Comparison of ENCODE assay signal across 26 cellular contexts in the genomic region with DNA sequence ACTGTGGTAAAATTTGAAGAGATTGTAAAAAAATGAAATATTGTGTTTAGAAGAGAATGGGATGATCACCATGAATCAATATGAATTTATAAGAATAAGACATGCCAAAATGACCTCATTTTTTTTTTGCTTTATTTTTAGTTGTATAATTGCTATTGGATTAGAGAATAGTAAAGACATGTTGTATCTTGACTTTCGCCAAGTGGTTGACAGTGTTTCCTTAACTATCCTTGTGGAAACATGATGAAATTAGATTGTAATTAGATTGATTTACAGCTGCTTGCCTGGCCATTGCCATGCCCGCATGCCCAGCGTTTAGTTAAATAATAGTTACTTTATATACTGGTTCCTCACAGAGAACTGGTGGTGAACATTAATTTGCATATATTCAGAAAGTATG.
A peak's percentile ranks its signal among the peaks of the same experiment; 100 is the strongest.
DNase-seq lines count a peak whose midpoint lies in the region; ATAC-seq, FAIRE-seq and TF ChIP-seq lines count a peak whose summit lies in the region.
"Had no signal": no experiment of that assay in that cellular context is flagged by ENCODE, and none has a peak within 500 bp of the region (broad histone marks: within the 10 kb centered on the region; RNA-seq: fewer than 3 reads in every experiment).

No MANE protein-coding gene starts in this region.

- H3K36me3 ChIP-seq in keratinocyte (ENCODE audit: control insufficient read depth in 2 of 2, extremely low read depth in 1 of 2, insufficient read depth in 2 of 2, low read length in 2 of 2) (no peaks in the 10 kb centered on the region), WERI-Rb-1 (no peaks in the 10 kb centered on the region)

- DNase-seq in NCI-H1105 (lab: John Stamatoyannopoulos, UW) (peak; percentile 12), NCI-H526 (lab: John Stamatoyannopoulos, UW) (peak; percentile 26 to 52), keratinocyte (ENCODE audit: low read depth, low spot score) (peak; percentile 7), NCI-H1092 (lab: John Stamatoyannopoulos, UW) (no peak), WERI-Rb-1 (no peak)
- no peak for DNase-seq in activated naive CD4-positive, alpha-beta T cell treated with Interleukin-2 at 50 U/mL for 16 hours
- DNase-seq: Caco-2; CD8-positive, alpha-beta T cell; Kasumi-1; MV-4-11; NCI-H1694; NCI-H2029 treated with DMSO at 0.1 percent for 48 hours; NCI-H2171; NCI-H226; NCI-H510A treated with DMSO at 0.1 percent for 48 hours; NCI-H82; RPMI8226; SHP77; SW 1271 had no signal

- FAIRE-seq in keratinocyte (lab: Jason Lieb, UNC): peak; percentile 5
- FAIRE-seq: G401.6, GM12878, H1, K562 had no signal

- H3K9ac ChIP-seq in keratinocyte (ENCODE audit: control insufficient read depth, extremely low read depth, insufficient read depth, low read length): peak overlapping the region; percentile 0

- H3K4me3 ChIP-seq in keratinocyte (ENCODE audit: control insufficient read depth in 2 of 3, extremely low read depth in 1 of 3, insufficient read depth in 2 of 3, low read depth in 1 of 3, low read length in 3 of 3): peak overlapping the region in 1 of 3 experiments; percentile 17
- H3K4me3 ChIP-seq in WERI-Rb-1 (ENCODE audit: low read depth, low read length): no peak overlapping the region
- H3K4me3 ChIP-seq: GM12878, K562 had no signal

- TF ChIP-seq CTCF in keratinocyte (optimal IDR thresholded peaks at IDR 0.05 in 1 of 3, IDR thresholded peaks at IDR 0.05 in 1 of 3, conservative IDR thresholded peaks at IDR 0.05 in 1 of 3; ENCODE audit: extremely low read depth in 1 of 3, insufficient read depth in 2 of 3, low read length in 3 of 3) (no peak), WERI-Rb-1 (IDR thresholded peaks at IDR 0.05; ENCODE audit: low read depth, low read length) (no peak)

- H3K27me3 ChIP-seq in keratinocyte (ENCODE audit: control insufficient read depth, extremely low read depth, insufficient read depth, low read length) (no peaks in the 10 kb centered on the region), WERI-Rb-1 (ENCODE audit: insufficient read depth, low read depth, severe bottlenecking) (no peaks in the 10 kb centered on the region)

- no peaks in the 10 kb centered on the region for H3K9me1 ChIP-seq in keratinocyte (ENCODE audit: control insufficient read depth, extremely low read depth, insufficient read depth, low read length)

- dilution Hi-C loops in keratinocyte (cut with MboI; ENCODE audit: extremely low pct_ligation_motif_present, low sequenced_read_pairs): no loop called here

- no peaks in the 10 kb centered on the region for H4K20me1 ChIP-seq in keratinocyte (ENCODE audit: control insufficient read depth, extremely low read depth, insufficient read depth, low read length)

- peaks cover 35% of the 10 kb centered on the region for H3K4me1 ChIP-seq in keratinocyte (ENCODE audit: control insufficient read depth, extremely low read depth, insufficient read depth, low read length)
- H3K4me1 ChIP-seq: Caco-2 had no signal

- no peak overlapping the region for H2AFZ ChIP-seq in keratinocyte (ENCODE audit: control insufficient read depth, low read length)

- H3K9me3 ChIP-seq in keratinocyte (ENCODE audit: control insufficient read depth, low read depth, low read length) (no peaks in the 10 kb centered on the region), WERI-Rb-1 (ENCODE audit: severe bottlenecking) (no peaks in the 10 kb centered on the region)
- H3K9me3 ChIP-seq: Caco-2 had no signal

- peak overlapping the region; percentile 71 for H3K27ac ChIP-seq in keratinocyte (ENCODE audit: control insufficient read depth, insufficient read depth, low read length)
- no peak overlapping the region for H3K27ac ChIP-seq in WERI-Rb-1
- H3K27ac ChIP-seq: C4-2B had no signal

- H3K4me2 ChIP-seq in keratinocyte (ENCODE audit: control insufficient read depth, extremely low read depth, insufficient read depth, low read depth, low read length): peak overlapping the region; percentile 49

- ATAC-seq in SK-N-SH treated with all-trans-retinoic acid at 6 μM for 48 hours: no peak
- ATAC-seq: CD8-positive, alpha-beta T cell; GM12878; HCT116; K562 had no signal

- H3K79me2 ChIP-seq in keratinocyte (ENCODE audit: control insufficient read depth, insufficient read depth, low read length): no peaks in the 10 kb centered on the region

TF ChIP-seq in SK-N-SH treated with all-trans-retinoic acid at 6 μM for 48 hours, 23 proteins besides CTCF, POLR2A, EP300 and RAD21:
- TF ChIP-seq ISL1 (CRISPR knock-in tag; IDR thresholded peaks at IDR 0.05) (peak; percentile 38; the same call in 1 of the 2 replicates), ZC3H10 (CRISPR knock-in tag; IDR thresholded peaks at IDR 0.05) (no peak)
TF ChIP-seq in SK-N-SH treated with all-trans-retinoic acid at 6 μM for 48 hours: peak in this region for 1.

Comparison
In these comparisons a context has a peak if more than half of its experiments do, and no peak if none do; other contexts are left out.
1. DNase-seq: peak in NCI-H1105 (single experiment), NCI-H526 (2 of 2) and keratinocyte (single experiment); none in NCI-H1092 (single experiment), WERI-Rb-1 (single experiment) and activated naive CD4-positive, alpha-beta T cell treated with Interleukin-2 at 50 U/mL for 16 hours (single experiment).